In genomic region chr12:121799175-121799841, GRCh38 we compare ENCODE assay signal across 8 cellular contexts. TPM values are rescaled to one million over a fixed set of nuclear protein-coding genes. Genes with fewer than 3 reads are reported as not detected.
DNase-seq lines count a peak whose midpoint lies in the region; ATAC-seq and TF ChIP-seq lines count a peak whose summit lies in the region.

No MANE protein-coding gene starts in this region.

- peak overlapping the region; percentile 99 for H3K27ac ChIP-seq in smooth muscle cell (ENCODE audit: low read depth)

- no peak overlapping the region for H2AFZ ChIP-seq in smooth muscle cell (ENCODE audit: low read depth)

- peaks cover 30% of the 10 kb centered on the region for H3F3A ChIP-seq in smooth muscle cell (ENCODE audit: low read depth)

- no peak for ATAC-seq in HG02970 (IDR thresholded peaks at IDR 0.05; ENCODE audit: low FRiP score, unreplicated experiment)

- no peaks in the 10 kb centered on the region for H3K9me3 ChIP-seq in smooth muscle cell (replicated peaks; ENCODE audit: low read depth)

- no peaks in the 10 kb centered on the region for H3K27me3 Mint-ChIP-seq in T-helper 2 cell treated with Interferon-gamma antibody and Interleukin-4, amounts not matched to agents 5 μg/mL and 100 μg/mL, for 36 hours (ENCODE audit: low read depth)

- peak overlapping the region; percentile 93 for H3K27ac Mint-ChIP-seq in T-helper 2 cell treated with Interferon-gamma antibody and Interleukin-4, amounts not matched to agents 5 μg/mL and 100 μg/mL, for 36 hours

- H3K4me3 ChIP-seq in choroid plexus epithelial cell (ENCODE audit: low read depth, low read length), result peak overlapping the region; percentile 63
- H3K4me3 ChIP-seq in kidney epithelial cell (ENCODE audit: low read depth, low read length), result peak overlapping the region; percentile 55
- peak overlapping the region; percentile 82 for H3K4me3 ChIP-seq in smooth muscle cell

- TF ChIP-seq CTCF in choroid plexus epithelial cell (conservative IDR thresholded peaks at IDR 0.05; ENCODE audit: low read depth, low read length) (no peak), kidney epithelial cell (IDR thresholded peaks at IDR 0.05; ENCODE audit: insufficient read depth, low read length, poor library complexity, severe bottlenecking) (no peak), smooth muscle cell (IDR thresholded peaks at IDR 0.05; ENCODE audit: borderline replicate concordance, insufficient read depth, poor library complexity, severe bottlenecking) (no peak)

- peaks cover 46% of the 10 kb centered on the region for H3K79me2 ChIP-seq in smooth muscle cell (ENCODE audit: low read depth)

- H3K36me3 Mint-ChIP-seq in T-helper 2 cell treated with Interferon-gamma antibody and Interleukin-4, amounts not matched to agents 5 μg/mL and 100 μg/mL, for 36 hours (ENCODE audit: low read depth), result peaks cover 29% of the 10 kb centered on the region

- H3K4me1 Mint-ChIP-seq in T-helper 2 cell treated with Interferon-gamma antibody and Interleukin-4, amounts not matched to agents 5 μg/mL and 100 μg/mL, for 36 hours (ENCODE audit: low read depth), result peaks cover 35% of the 10 kb centered on the region

- peak overlapping the region; percentile 88 for H3K4me3 Mint-ChIP-seq in T-helper 2 cell treated with Interferon-gamma antibody and Interleukin-4, amounts not matched to agents 5 μg/mL and 100 μg/mL, for 36 hours

- peak; percentile 68 for DNase-seq in stimulated activated CD4-positive, alpha-beta T cell treated with anti-CD3 and anti-CD28 coated beads, Interleukin-15, amount 100 ng/mL, for 24 hours
- no peak for DNase-seq in stimulated activated CD4-positive, alpha-beta T cell treated with anti-CD3 and anti-CD28 coated beads, Interleukin-12 subunit alpha, Interleukin-12 subunit beta, amount 100 ng/mL, for 4 hours
- DNase-seq in NCI-H2081 (lab: John Stamatoyannopoulos, UW) (peak; percentile 84 to 85), choroid plexus epithelial cell (ENCODE audit: low read depth) (peak; percentile 91), kidney epithelial cell (ENCODE audit: low read depth) (no peak), smooth muscle cell (lab: John Stamatoyannopoulos, UW; ENCODE audit: unreplicated experiment) (peak; percentile 55)
- DNase-seq in T-helper 2 cell treated with Interferon-gamma antibody and Interleukin-4, amounts not matched to agents 5 μg/mL and 100 μg/mL, for 36 hours (ENCODE audit: low spot score), result peak; percentile 75

- H4K20me1 ChIP-seq in smooth muscle cell (ENCODE audit: low read depth), result peaks cover 38% of the 10 kb centered on the region

- H3K27me3 ChIP-seq in kidney epithelial cell (ENCODE audit: control insufficient read depth, insufficient read depth, low read length), result no peaks in the 10 kb centered on the region
- no peaks in the 10 kb centered on the region for H3K27me3 ChIP-seq in smooth muscle cell (ENCODE audit: low read depth)

- H3K9ac ChIP-seq in smooth muscle cell (ENCODE audit: low read depth), result peak overlapping the region; percentile 98

- 16% methylated on average over 21 of the region's 30 CpGs for WGBS in smooth muscle cell (ENCODE audit: low lambda C conversion rate)

- peaks cover 1% of the 10 kb centered on the region for H3K36me3 ChIP-seq in kidney epithelial cell (ENCODE audit: control insufficient read depth, insufficient read depth, low read length)
- no peaks in the 10 kb centered on the region for H3K36me3 ChIP-seq in smooth muscle cell (ENCODE audit: low read depth)

- H3K4me1 ChIP-seq in smooth muscle cell (ENCODE audit: low read depth), result peaks cover 38% of the 10 kb centered on the region

- H3K4me2 ChIP-seq in smooth muscle cell, result peak overlapping the region; percentile 99

- H3K9me3 Mint-ChIP-seq in T-helper 2 cell treated with Interferon-gamma antibody and Interleukin-4, amounts not matched to agents 5 μg/mL and 100 μg/mL, for 36 hours, result no peaks in the 10 kb centered on the region

RNA-seq across cellular contexts. Expression of gene SETD1B, which starts 4.5 kb away (rescaled TPM):
- 8.1 and 9.6 TPM in 2 replicates for total RNA-seq in kidney epithelial cell
- total RNA-seq in smooth muscle cell, result 2.7 and 4.2 TPM in 2 replicates
- 1.9 and 2.9 TPM in 2 replicates for polyA plus RNA-seq in smooth muscle cell

RNA-seq across cellular contexts. Expression of gene RHOF, which starts 5.8 kb away (rescaled TPM):
- total RNA-seq in kidney epithelial cell (194 and 311 TPM in 2 replicates), smooth muscle cell (12.7 and 25.9 TPM in 2 replicates)
- polyA plus RNA-seq in smooth muscle cell, result 13.8 and 15.3 TPM in 2 replicates

RNA-seq across cellular contexts. Expression of gene HPD, which starts 59.4 kb away (rescaled TPM):
- 0.33 TPM in 1 of 2 replicates, not detected in the other for total RNA-seq in kidney epithelial cell
- not detected in 2 replicates for total RNA-seq in smooth muscle cell
- polyA plus RNA-seq in smooth muscle cell, result 0.53 TPM in 1 of 2 replicates, not detected in the other

Comparison
In these comparisons a context has a peak if more than half of its experiments do, and no peak if none do; other contexts are left out.
1. DNase-seq: peak in stimulated activated CD4-positive, alpha-beta T cell treated with anti-CD3 and anti-CD28 coated beads, Interleukin-15, amount 100 ng/mL, for 24 hours (single experiment), NCI-H2081 (2 of 2), T-helper 2 cell treated with Interferon-gamma antibody and Interleukin-4, amounts not matched to agents 5 μg/mL and 100 μg/mL, for 36 hours (single experiment), choroid plexus epithelial cell (single experiment) and smooth muscle cell (single experiment); none in stimulated activated CD4-positive, alpha-beta T cell treated with anti-CD3 and anti-CD28 coated beads, Interleukin-12 subunit alpha, Interleukin-12 subunit beta, amount 100 ng/mL, for 4 hours (single experiment) and kidney epithelial cell (single experiment).
2. Peak in every context shown above with its lines, with median percentiles within 50 percentile points of each other: H3K4me3 ChIP-seq.